Comparison of ENCODE assay signal across 7 cellular contexts in the genomic region with DNA sequence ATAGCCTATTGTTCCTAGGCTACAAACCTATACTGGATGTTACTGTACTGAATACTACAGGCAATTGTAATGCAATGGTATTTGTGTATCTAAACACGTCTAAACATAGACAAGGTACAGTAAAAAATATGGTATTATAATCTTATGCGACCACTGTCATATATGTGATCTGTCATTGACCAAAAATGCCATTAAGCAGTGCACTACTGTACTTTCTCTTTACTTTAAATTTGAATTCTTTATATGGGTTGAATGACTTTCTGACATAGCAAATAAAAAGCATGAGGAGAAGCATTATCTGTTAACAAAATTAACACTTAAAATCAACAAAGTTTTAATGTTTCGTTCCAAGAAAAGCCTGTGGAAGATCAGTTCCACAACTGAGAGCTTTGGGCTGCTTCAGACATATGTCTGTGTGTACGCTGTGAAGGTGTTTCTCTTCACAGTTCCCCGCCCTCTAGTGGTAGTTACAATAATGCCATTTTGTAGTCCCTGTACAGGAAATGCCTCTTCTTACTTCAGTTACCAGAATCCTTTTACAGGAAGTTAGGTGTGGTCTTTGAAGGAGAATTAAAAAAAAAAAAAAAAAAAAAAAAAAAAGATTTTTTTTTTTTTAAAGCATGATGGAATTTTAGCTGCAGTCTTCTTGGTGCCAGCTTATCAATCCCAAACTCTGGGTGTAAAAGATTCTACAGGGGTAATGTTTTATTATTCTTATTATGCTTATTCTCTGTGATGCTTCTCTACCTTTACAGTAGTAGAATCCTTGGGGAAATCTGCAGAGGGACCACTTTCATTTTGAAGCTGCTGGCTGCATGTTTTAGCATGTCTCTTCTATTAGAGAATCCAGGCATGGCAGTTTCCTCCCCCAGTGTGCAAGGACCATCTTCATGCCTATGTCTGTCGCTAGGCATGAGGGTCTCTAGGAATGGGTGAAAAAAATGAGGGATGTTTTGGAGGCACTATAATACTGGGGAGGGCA. TPM values are rescaled to one million over a fixed set of nuclear protein-coding genes. Genes with fewer than 3 reads are reported as not detected.
DNase-seq lines count a peak whose midpoint lies in the region; ATAC-seq and TF ChIP-seq lines count a peak whose summit lies in the region.

No MANE protein-coding gene starts in this region.

- H4K20me1 ChIP-seq in neural progenitor cell (ENCODE audit: low read depth) = no peaks in the 10 kb centered on the region

- H3K27ac Mint-ChIP-seq in activated CD4-positive, alpha-beta T cell treated with anti-CD3 and anti-CD28 coated beads, Interleukin-2, amount 10 ng/mL, durations not matched to agents 24 days and 14 days = no peak overlapping the region
- no peak overlapping the region for H3K27ac Mint-ChIP-seq in neural progenitor cell

- no peaks in the 10 kb centered on the region for H3K27me3 ChIP-seq in neural progenitor cell

- peak overlapping the region; percentile 50 for H3K4me2 ChIP-seq in neural progenitor cell

- H3K9me3 ChIP-seq in neural progenitor cell (ENCODE audit: low read depth) = no peaks in the 10 kb centered on the region

- no peaks in the 10 kb centered on the region for H3K9me3 Mint-ChIP-seq in activated CD4-positive, alpha-beta T cell treated with anti-CD3 and anti-CD28 coated beads, Interleukin-2, amount 10 ng/mL, durations not matched to agents 24 days and 14 days
- no peaks in the 10 kb centered on the region for H3K9me3 Mint-ChIP-seq in neural progenitor cell

- intact Hi-C loops in activated CD4-positive, alpha-beta T cell treated with anti-CD3 and anti-CD28 coated beads, Interleukin-2, amount 10 ng/mL, durations not matched to agents 24 days and 14 days (cut with micrococcal nuclease) = loop anchor here (1.0 to 10.0 kb wide), 3 partner anchors 54 to 559 kb away; partner anchors contain the start of gene SCN2A

- peak overlapping the region; percentile 95 for H2AFZ ChIP-seq in neural progenitor cell (replicated peaks)

- no peaks in the 10 kb centered on the region for H3F3A ChIP-seq in neural progenitor cell (ENCODE audit: low read depth)

- no peaks in the 10 kb centered on the region for H3K36me3 ChIP-seq in neural progenitor cell

- H3K4me1 ChIP-seq in neural progenitor cell = no peaks in the 10 kb centered on the region

- TF ChIP-seq CTCF in foreskin fibroblast (IDR thresholded peaks at IDR 0.05; ENCODE audit: low read depth, low read length) (peak; percentile 75), neural progenitor cell (IDR thresholded peaks at IDR 0.05) (peak; percentile 78)

- ATAC-seq in GM19463 (IDR thresholded peaks at IDR 0.05; ENCODE audit: unreplicated experiment) (peak; percentile 100), HG03469 (IDR thresholded peaks at IDR 0.05; ENCODE audit: unreplicated experiment) (peak; percentile 100)

- no peaks in the 10 kb centered on the region for H3K36me3 Mint-ChIP-seq in activated CD4-positive, alpha-beta T cell treated with anti-CD3 and anti-CD28 coated beads, Interleukin-2, amount 10 ng/mL, durations not matched to agents 24 days and 14 days (ENCODE audit: low read depth)
- no peaks in the 10 kb centered on the region for H3K36me3 Mint-ChIP-seq in neural progenitor cell

- no peak overlapping the region for H3K4me3 Mint-ChIP-seq in activated CD4-positive, alpha-beta T cell treated with anti-CD3 and anti-CD28 coated beads, Interleukin-2, amount 10 ng/mL, durations not matched to agents 24 days and 14 days
- no peak overlapping the region for H3K4me3 Mint-ChIP-seq in neural progenitor cell

- peak overlapping the region; percentile 24 to 44 for H3K4me3 ChIP-seq in foreskin fibroblast (ENCODE audit: low read depth in 1 of 2, low read length in 2 of 2)
- peak overlapping the region; percentile 21 for H3K4me3 ChIP-seq in neural progenitor cell

- H3K27me3 Mint-ChIP-seq in activated CD4-positive, alpha-beta T cell treated with anti-CD3 and anti-CD28 coated beads, Interleukin-2, amount 10 ng/mL, durations not matched to agents 24 days and 14 days = peaks cover 12% of the 10 kb centered on the region
- H3K27me3 Mint-ChIP-seq in neural progenitor cell (ENCODE audit: insufficient read depth, low read depth) = peaks cover 2% of the 10 kb centered on the region

- no peak overlapping the region for H3K27ac ChIP-seq in neural progenitor cell

- H3K9ac ChIP-seq in neural progenitor cell = no peak overlapping the region

- peaks cover 2% of the 10 kb centered on the region for H3K4me1 Mint-ChIP-seq in activated CD4-positive, alpha-beta T cell treated with anti-CD3 and anti-CD28 coated beads, Interleukin-2, amount 10 ng/mL, durations not matched to agents 24 days and 14 days
- peaks cover 4% of the 10 kb centered on the region for H3K4me1 Mint-ChIP-seq in neural progenitor cell

- DNase-seq in ELF-1 (ENCODE audit: low read depth, low spot score) (peak; percentile 47), NCI-H345 treated with DMSO at 0.1 percent for 48 hours (lab: John Stamatoyannopoulos, UW; ENCODE audit: unreplicated experiment) (peak; percentile 76), foreskin fibroblast (peak; percentile 63 to 90), neural progenitor cell (ENCODE audit: low spot score) (peak; percentile 94)
- peak; percentile 90 for DNase-seq in activated CD4-positive, alpha-beta T cell treated with anti-CD3 and anti-CD28 coated beads, Interleukin-2, amount 10 ng/mL, durations not matched to agents 24 days and 14 days

- H3K79me2 ChIP-seq in neural progenitor cell (ENCODE audit: low read depth) = no peaks in the 10 kb centered on the region

RNA-seq across cellular contexts. Expression of gene SCN2A, which starts 54.5 kb away (rescaled TPM):
- total RNA-seq in activated CD4-positive, alpha-beta T cell treated with anti-CD3 and anti-CD28 coated beads, Interleukin-2, amount 10 ng/mL, durations not matched to agents 24 days and 14 days = not detected in 2 replicates
- total RNA-seq in neural progenitor cell (ENCODE audit: low replicate concordance) = 0.30 and 0.34 TPM in 2 replicates
